1 cellular context compared by ENCODE assay signal in the genomic region with DNA sequence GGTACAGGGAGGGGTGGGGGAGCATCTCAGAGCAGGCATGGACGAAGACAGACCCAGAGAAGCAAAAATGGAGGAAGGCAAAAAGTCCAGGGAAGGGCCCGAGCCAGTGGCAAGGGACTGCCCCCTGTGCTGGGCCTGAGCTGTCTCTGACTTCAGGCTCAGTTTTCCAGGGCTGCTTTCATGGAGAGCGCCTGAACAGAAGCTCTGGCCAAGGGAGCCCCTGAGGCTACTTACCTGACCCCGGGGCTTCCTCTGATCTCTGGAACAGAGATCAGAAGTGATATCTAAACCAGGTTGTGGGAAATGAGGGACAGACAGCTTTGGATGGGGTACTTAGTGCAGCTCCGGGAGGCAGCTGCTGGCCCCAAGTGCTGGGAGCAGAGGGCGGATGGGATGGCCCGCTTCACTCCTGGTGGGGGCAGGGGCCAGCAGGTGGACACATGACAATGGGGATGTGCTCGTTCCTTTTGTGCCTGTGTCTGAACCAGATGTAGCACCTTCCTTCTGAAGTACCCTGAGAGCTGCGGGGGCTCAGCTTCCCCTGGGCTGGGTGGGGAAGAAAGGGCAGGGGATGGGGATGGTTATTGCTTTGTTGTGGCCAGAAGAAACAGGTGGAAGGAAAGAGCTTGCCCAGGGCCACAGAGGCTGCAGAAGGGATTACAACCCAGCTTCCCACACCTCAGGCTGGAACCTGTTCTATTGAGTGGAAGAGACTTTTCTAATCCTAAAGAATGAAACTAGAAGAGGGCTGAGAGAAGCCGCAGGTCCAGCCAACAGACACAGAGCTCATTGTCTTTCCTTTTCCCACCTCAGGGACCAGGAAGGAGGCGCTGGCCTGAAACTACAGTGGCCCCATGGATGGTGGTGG.
TF ChIP-seq lines count a peak whose summit lies in the region.

No MANE protein-coding gene starts in this region.

TF ChIP-seq in IMR-90, 13 proteins besides CTCF, POLR2A, EP300 and RAD21:
- TF ChIP-seq ELK1 (IDR thresholded peaks at IDR 0.05; ENCODE audit: borderline replicate concordance, low read depth, low read length): no peak
